Comparison of ENCODE assay signal across 7 cellular contexts in the genomic region with DNA sequence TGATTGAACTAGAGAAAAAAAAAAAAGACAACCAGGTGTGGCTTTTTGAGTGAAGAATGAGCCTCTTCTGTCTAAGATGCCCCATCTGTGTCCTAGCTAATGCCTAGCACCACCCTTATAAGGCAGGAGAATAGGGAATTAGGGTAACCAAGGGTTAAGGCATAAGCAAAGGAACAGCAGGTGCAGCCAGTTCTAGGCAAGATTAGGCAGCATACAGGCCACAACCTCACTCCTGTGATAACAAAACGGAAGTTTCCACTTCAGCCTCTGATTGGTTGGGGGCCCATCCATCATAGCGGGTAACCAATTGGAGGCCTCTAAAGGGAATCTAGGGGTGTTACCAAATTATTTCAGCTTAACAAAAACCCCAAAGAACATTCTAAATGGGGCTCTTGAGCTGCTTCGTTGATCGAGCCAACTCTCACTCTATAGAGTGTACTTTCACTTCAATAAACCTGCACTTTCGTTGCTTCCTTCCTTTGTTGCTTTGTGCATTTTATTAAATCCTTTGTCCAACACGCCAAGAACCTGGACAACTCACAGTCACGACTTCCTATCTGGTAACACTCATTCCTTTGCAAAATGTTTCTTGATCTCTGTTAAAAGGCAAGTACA.
DNase-seq lines count a peak whose midpoint lies in the region; ATAC-seq and FAIRE-seq lines count a peak whose summit lies in the region.

No MANE protein-coding gene starts in this region.

- peak; percentile 84 for ATAC-seq in HG02678 (IDR thresholded peaks at IDR 0.05; ENCODE audit: unreplicated experiment)

- no peak for DNase-seq in GM18507 (ENCODE audit: extremely low spot score, insufficient read length, low read depth)
- peak; percentile 46 for DNase-seq in NCI-H2029 treated with DMSO at 0.1 percent for 48 hours (lab: John Stamatoyannopoulos, UW)
- DNase-seq in activated CD4-positive, alpha-beta T cell treated with anti-CD3 and anti-CD28 coated beads for 1 hour, result peak; percentile 89
- DNase-seq in medulla oblongata (ENCODE audit: extremely low spot score), result peak; percentile 93
- peak; percentile 71 to 86 for DNase-seq in stimulated activated CD8-positive, alpha-beta memory T cell treated with anti-CD3 and anti-CD28 coated beads, Interleukin-4, amount 100 ng/mL, for 1 hour (ENCODE audit: low read depth in 2 of 2, low spot score in 1 of 2)

- FAIRE-seq in GM18507 (lab: Jason Lieb, UNC), result peak; percentile 95

- H3K27ac ChIP-seq in cingulate gyrus (ENCODE audit: low read depth, low read length), result peak overlapping the region; percentile 35
